ENCODE assay signal across 25 cellular contexts in genomic region chr17:53088501-53088900, GRCh38.
DNase-seq lines count a peak whose midpoint lies in the region; FAIRE-seq and TF ChIP-seq lines count a peak whose summit lies in the region.
"Had no signal": no experiment of that assay in that cellular context is flagged by ENCODE, and none has a peak within 500 bp of the region (broad histone marks: within the 10 kb centered on the region; RNA-seq: fewer than 3 reads in every experiment).

No MANE protein-coding gene starts in this region.

- TF ChIP-seq CTCF in keratinocyte (optimal IDR thresholded peaks at IDR 0.05 in 1 of 3, IDR thresholded peaks at IDR 0.05 in 1 of 3, conservative IDR thresholded peaks at IDR 0.05 in 1 of 3; ENCODE audit: extremely low read depth in 1 of 3, insufficient read depth in 2 of 3, low read length in 3 of 3) (no peak), HFFc6 (IDR thresholded peaks at IDR 0.05) (no peak)

- H3K4me3 ChIP-seq in keratinocyte (ENCODE audit: control insufficient read depth in 2 of 3, extremely low read depth in 1 of 3, insufficient read depth in 2 of 3, low read depth in 1 of 3, low read length in 3 of 3) (no peak overlapping the region), small intestine (ENCODE audit: low read depth in 1 of 2, low read length in 2 of 2) (no peak overlapping the region)
- H3K4me3 ChIP-seq: A549; BLaER1 treated with 17β-estradiol and CSF1 and Interleukin-3, amounts not matched to agents 10 nM and 100 nM had no signal

- POLR2A ChIA-PET in activated CD4-positive, alpha-beta memory T cell treated with anti-CD3 and anti-CD28 coated beads for 36 hours (lab: Charles Lee), result no interaction called here

- no peaks in the 10 kb centered on the region for H3K27me3 Mint-ChIP-seq in HFFc6 (ENCODE audit: insufficient read depth)
- no peaks in the 10 kb centered on the region for H3K27me3 Mint-ChIP-seq in activated CD4-positive, alpha-beta memory T cell treated with anti-CD3 and anti-CD28 coated beads for 36 hours
- H3K27me3 Mint-ChIP-seq: CD4-positive, alpha-beta T cell had no signal

- 86 to 92% (median 88%) methylated on average over 7 of the region's 7 CpGs for WGBS in small intestine, 3 donors

- H3K27me3 ChIP-seq in keratinocyte (ENCODE audit: control insufficient read depth, extremely low read depth, insufficient read depth, low read length) (no peaks in the 10 kb centered on the region), small intestine (ENCODE audit: control insufficient read depth in 2 of 2, insufficient read depth in 2 of 2, low read length in 2 of 2) (no peaks in the 10 kb centered on the region)
- H3K27me3 ChIP-seq: BE2C; BLaER1 treated with 17β-estradiol and CSF1 and Interleukin-3, amounts not matched to agents 10 nM and 100 nM had no signal

- dilution Hi-C loops in keratinocyte (cut with MboI; ENCODE audit: extremely low pct_ligation_motif_present, low sequenced_read_pairs), result no loop called here

- no peaks in the 10 kb centered on the region for H3K9me3 ChIP-seq in keratinocyte (ENCODE audit: control insufficient read depth, low read depth, low read length)
- no peaks in the 10 kb centered on the region for H3K9me3 ChIP-seq in small intestine (ENCODE audit: control insufficient read depth, low read depth)
- H3K9me3 ChIP-seq: A549; BE2C; BLaER1 treated with 17β-estradiol and CSF1 and Interleukin-3, amounts not matched to agents 10 nM and 100 nM had no signal

- H3K9me1 ChIP-seq in keratinocyte (ENCODE audit: control insufficient read depth, extremely low read depth, insufficient read depth, low read length), result no peaks in the 10 kb centered on the region

- FAIRE-seq in keratinocyte (lab: Jason Lieb, UNC) (no peak), small intestine (lab: Jason Lieb, UNC) (no peak)
- FAIRE-seq: A549, D721Med, GM12891, GM18507, H1 had no signal

- H3K79me2 ChIP-seq in keratinocyte (ENCODE audit: control insufficient read depth, insufficient read depth, low read length), result no peaks in the 10 kb centered on the region

- H3K27ac ChIP-seq in keratinocyte (ENCODE audit: control insufficient read depth, insufficient read depth, low read length), result no peak overlapping the region
- H3K27ac ChIP-seq in small intestine (ENCODE audit: low read depth in 1 of 2, low read length in 1 of 2), result no peak overlapping the region
- H3K27ac ChIP-seq: A549; BLaER1 treated with 17β-estradiol and CSF1 and Interleukin-3, amounts not matched to agents 10 nM and 100 nM had no signal

- H3K4me1 ChIP-seq in keratinocyte (ENCODE audit: control insufficient read depth, extremely low read depth, insufficient read depth, low read length) (no peaks in the 10 kb centered on the region), small intestine (ENCODE audit: control insufficient read depth in 2 of 2, insufficient read depth in 1 of 2, low read depth in 1 of 2, low read length in 1 of 2) (no peaks in the 10 kb centered on the region)
- H3K4me1 ChIP-seq: A549 had no signal

- CTCF ChIA-PET in activated CD4-positive, alpha-beta memory T cell treated with anti-CD3 and anti-CD28 coated beads for 36 hours (lab: Charles Lee), result no interaction called here

- peak overlapping the region; percentile 22 for H3K4me2 ChIP-seq in keratinocyte (ENCODE audit: control insufficient read depth, extremely low read depth, insufficient read depth, low read depth, low read length)
- H3K4me2 ChIP-seq: A549; BLaER1 treated with 17β-estradiol and CSF1 and Interleukin-3, amounts not matched to agents 10 nM and 100 nM had no signal

- H2AFZ ChIP-seq in keratinocyte (ENCODE audit: control insufficient read depth, low read length), result peak overlapping the region; percentile 60

- H3K27ac Mint-ChIP-seq in HFFc6, result no peak overlapping the region
- H3K27ac Mint-ChIP-seq in activated CD4-positive, alpha-beta memory T cell treated with anti-CD3 and anti-CD28 coated beads for 36 hours, result no peak overlapping the region
- H3K27ac Mint-ChIP-seq: CD14-positive monocyte; CD4-positive, alpha-beta T cell; CD8-positive, alpha-beta memory T cell had no signal

- no peaks in the 10 kb centered on the region for H3K4me1 Mint-ChIP-seq in HFFc6 (ENCODE audit: low read depth)
- H3K4me1 Mint-ChIP-seq in activated CD4-positive, alpha-beta memory T cell treated with anti-CD3 and anti-CD28 coated beads for 36 hours (ENCODE audit: low read depth), result no peaks in the 10 kb centered on the region
- H3K4me1 Mint-ChIP-seq: CD14-positive monocyte; CD8-positive, alpha-beta memory T cell had no signal

- no peaks in the 10 kb centered on the region for H4K20me1 ChIP-seq in keratinocyte (ENCODE audit: control insufficient read depth, extremely low read depth, insufficient read depth, low read length)
- H4K20me1 ChIP-seq: BLaER1 treated with 17β-estradiol and CSF1 and Interleukin-3, amounts not matched to agents 10 nM and 100 nM had no signal

- no peak overlapping the region for H3K4me3 Mint-ChIP-seq in HFFc6
- no peak overlapping the region for H3K4me3 Mint-ChIP-seq in activated CD4-positive, alpha-beta memory T cell treated with anti-CD3 and anti-CD28 coated beads for 36 hours
- H3K4me3 Mint-ChIP-seq: CD14-positive monocyte; CD4-positive, alpha-beta T cell; CD8-positive, alpha-beta memory T cell had no signal

- H3K36me3 Mint-ChIP-seq in HFFc6 (ENCODE audit: low read depth), result no peaks in the 10 kb centered on the region
- H3K36me3 Mint-ChIP-seq in activated CD4-positive, alpha-beta memory T cell treated with anti-CD3 and anti-CD28 coated beads for 36 hours, result no peaks in the 10 kb centered on the region
- H3K36me3 Mint-ChIP-seq: CD14-positive monocyte; CD8-positive, alpha-beta memory T cell had no signal

- peak; percentile 36 for DNase-seq in DMS 273 treated with DMSO at 0.1 percent for 48 hours (lab: John Stamatoyannopoulos, UW)
- peak; percentile 73 for DNase-seq in cerebellar cortex (ENCODE audit: low spot score)
- no peak for DNase-seq in keratinocyte (ENCODE audit: low read depth, low spot score)
- DNase-seq in HFFc6, result no peak
- no peak for DNase-seq in small intestine
- DNase-seq in activated CD4-positive, alpha-beta memory T cell treated with anti-CD3 and anti-CD28 coated beads for 36 hours, result no peak
- DNase-seq in OCI-M1 (lab: John Stamatoyannopoulos, UW), result no peak
- DNase-seq: 8988T; ACHN; AML-193; BE2C; CD4-positive, alpha-beta T cell; CD8-positive, alpha-beta memory T cell; DMS153; DND-41; GDM1; H7; HCEC 1CT had no signal

- H3K9ac ChIP-seq in keratinocyte (ENCODE audit: control insufficient read depth, extremely low read depth, insufficient read depth, low read length), result no peak overlapping the region
- H3K9ac ChIP-seq: BLaER1 treated with 17β-estradiol and CSF1 and Interleukin-3, amounts not matched to agents 10 nM and 100 nM had no signal

- H3K9me3 Mint-ChIP-seq in HFFc6, result peaks cover 40% of the 10 kb centered on the region
- peaks cover 7% of the 10 kb centered on the region for H3K9me3 Mint-ChIP-seq in activated CD4-positive, alpha-beta memory T cell treated with anti-CD3 and anti-CD28 coated beads for 36 hours

- H3K36me3 ChIP-seq in keratinocyte (ENCODE audit: control insufficient read depth in 2 of 2, extremely low read depth in 1 of 2, insufficient read depth in 2 of 2, low read length in 2 of 2) (no peaks in the 10 kb centered on the region), small intestine (ENCODE audit: control insufficient read depth in 2 of 2, insufficient read depth in 2 of 2, low read length in 2 of 2) (no peaks in the 10 kb centered on the region)
- H3K36me3 ChIP-seq: BE2C; BLaER1 treated with 17β-estradiol and CSF1 and Interleukin-3, amounts not matched to agents 10 nM and 100 nM had no signal

- intact Hi-C loops in activated CD4-positive, alpha-beta memory T cell treated with anti-CD3 and anti-CD28 coated beads for 36 hours (cut with micrococcal nuclease), result no loop called here

Comparison
In these comparisons a context has a peak if more than half of its experiments do, and no peak if none do; other contexts are left out.
1. DNase-seq: peak in DMS 273 treated with DMSO at 0.1 percent for 48 hours (single experiment) and cerebellar cortex (single experiment); none in keratinocyte (single experiment), HFFc6 (single experiment), small intestine (single experiment), activated CD4-positive, alpha-beta memory T cell treated with anti-CD3 and anti-CD28 coated beads for 36 hours (single experiment) and OCI-M1 (single experiment).